In the genomic region with DNA sequence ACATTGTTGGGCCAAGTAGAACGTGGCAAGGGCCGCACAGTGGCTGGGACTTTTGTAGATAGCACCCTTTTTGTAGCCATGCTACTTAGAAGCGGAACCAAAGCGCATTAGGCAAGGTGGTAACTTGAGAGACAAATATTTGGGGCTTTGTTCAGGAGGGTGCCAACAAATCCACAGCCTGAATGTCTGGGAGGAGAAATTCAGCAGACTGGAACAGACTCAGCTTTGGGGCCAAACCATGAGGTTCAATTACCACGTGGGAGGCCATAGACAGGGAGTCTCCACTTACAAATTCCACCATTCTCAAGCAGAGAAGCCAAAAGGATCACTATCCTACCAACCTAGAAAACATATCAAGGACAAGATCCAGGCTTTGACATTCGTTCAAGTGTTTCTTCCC, we compare ENCODE assay signal across 21 cellular contexts.
"Had no signal": no experiment of that assay in that cellular context is flagged by ENCODE, and none has a peak within 500 bp of the region (broad histone marks: within the 10 kb centered on the region; RNA-seq: fewer than 3 reads in every experiment).

No MANE protein-coding gene starts in this region.

- H3K27me3 ChIP-seq: dorsolateral prefrontal cortex, esophagus muscularis mucosa, foreskin keratinocyte, gastroesophageal sphincter, heart left ventricle, hepatocyte, left lung had no signal

- H3K79me2 ChIP-seq: hepatocyte had no signal

- H3K4me3 ChIP-seq: coronary artery, dorsolateral prefrontal cortex, esophagus muscularis mucosa, gastroesophageal sphincter, heart left ventricle, hepatocyte, left lung, lower lobe of right lung had no signal

- H3K27ac ChIP-seq: coronary artery, dorsolateral prefrontal cortex, esophagus muscularis mucosa, foreskin keratinocyte, gastroesophageal sphincter, heart left ventricle, hepatocyte, left lung, lower lobe of right lung had no signal

- H2AFZ ChIP-seq: hepatocyte had no signal

- H3K27ac Mint-ChIP-seq: immature natural killer cell had no signal

- H3K9me3 ChIP-seq: esophagus muscularis mucosa, gastroesophageal sphincter, heart left ventricle, left lung, lower lobe of right lung had no signal

- DNase-seq: dermis blood vessel endothelial cell; dorsolateral prefrontal cortex; effector CD4-positive, alpha-beta T cell; effector memory CD4-positive, alpha-beta T cell; foreskin keratinocyte; heart left ventricle; hypothalamus; immature natural killer cell; islet precursor cell; kidney; kidney glomerular epithelial cell; left colon; left lung; left ventricle myocardium superior; lower lobe of right lung; mesenchymal stem cell; midbrain had no signal

- H3K4me1 Mint-ChIP-seq: immature natural killer cell had no signal

- ATAC-seq: foreskin keratinocyte, gastroesophageal sphincter, heart left ventricle, left colon, left lung, left ventricle myocardium superior, lower lobe of right lung had no signal

- H3K9me3 Mint-ChIP-seq: immature natural killer cell had no signal

- H3K4me3 Mint-ChIP-seq: immature natural killer cell had no signal

- H3K4me2 ChIP-seq: hepatocyte had no signal

- H3K36me3 ChIP-seq: esophagus muscularis mucosa, gastroesophageal sphincter, heart left ventricle, left lung, lower lobe of right lung had no signal

- H3K4me1 ChIP-seq: esophagus muscularis mucosa, foreskin keratinocyte, left lung, lower lobe of right lung had no signal

- H3K36me3 Mint-ChIP-seq: immature natural killer cell had no signal
